1 cellular context compared by ENCODE assay signal in the genomic region with DNA sequence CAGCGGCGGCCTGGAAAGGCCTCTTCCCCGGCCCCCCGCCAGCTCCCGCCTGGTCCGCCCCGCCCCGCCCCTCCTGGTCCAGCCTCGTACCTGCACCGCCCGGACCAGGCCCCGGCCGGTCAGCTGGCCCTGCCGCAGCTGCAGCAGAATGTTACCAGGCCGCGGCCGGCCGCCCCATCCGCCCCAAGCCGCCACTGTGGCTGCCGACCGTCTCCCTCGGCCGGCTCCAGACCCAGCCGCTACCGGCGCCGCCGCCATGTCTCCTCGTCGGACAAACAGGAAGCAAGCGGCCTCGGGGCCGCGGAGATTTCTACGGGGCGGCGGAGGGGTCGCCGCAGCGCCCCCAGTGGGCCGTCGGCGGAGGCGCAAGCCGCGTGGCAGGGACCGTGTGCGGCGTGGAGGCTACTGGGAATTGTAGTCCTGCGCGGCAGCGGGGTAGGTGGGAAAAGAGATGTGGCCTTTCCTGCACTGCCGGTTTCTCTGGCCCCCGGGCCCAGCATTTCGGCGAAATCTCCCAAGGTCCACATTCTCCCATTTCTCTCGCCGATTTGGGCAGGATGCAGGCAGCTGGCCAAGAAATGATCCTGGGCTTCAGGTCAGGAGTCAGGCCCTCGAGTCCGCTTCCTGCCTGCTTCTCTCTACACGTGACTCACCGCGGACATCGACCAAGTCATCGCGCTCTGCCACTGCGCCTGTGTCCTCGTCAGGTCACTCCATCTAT.
A peak's percentile ranks its signal among the peaks of the same experiment; 100 is the strongest.
TF ChIP-seq lines count a peak whose summit lies in the region.

A gene with protein sequence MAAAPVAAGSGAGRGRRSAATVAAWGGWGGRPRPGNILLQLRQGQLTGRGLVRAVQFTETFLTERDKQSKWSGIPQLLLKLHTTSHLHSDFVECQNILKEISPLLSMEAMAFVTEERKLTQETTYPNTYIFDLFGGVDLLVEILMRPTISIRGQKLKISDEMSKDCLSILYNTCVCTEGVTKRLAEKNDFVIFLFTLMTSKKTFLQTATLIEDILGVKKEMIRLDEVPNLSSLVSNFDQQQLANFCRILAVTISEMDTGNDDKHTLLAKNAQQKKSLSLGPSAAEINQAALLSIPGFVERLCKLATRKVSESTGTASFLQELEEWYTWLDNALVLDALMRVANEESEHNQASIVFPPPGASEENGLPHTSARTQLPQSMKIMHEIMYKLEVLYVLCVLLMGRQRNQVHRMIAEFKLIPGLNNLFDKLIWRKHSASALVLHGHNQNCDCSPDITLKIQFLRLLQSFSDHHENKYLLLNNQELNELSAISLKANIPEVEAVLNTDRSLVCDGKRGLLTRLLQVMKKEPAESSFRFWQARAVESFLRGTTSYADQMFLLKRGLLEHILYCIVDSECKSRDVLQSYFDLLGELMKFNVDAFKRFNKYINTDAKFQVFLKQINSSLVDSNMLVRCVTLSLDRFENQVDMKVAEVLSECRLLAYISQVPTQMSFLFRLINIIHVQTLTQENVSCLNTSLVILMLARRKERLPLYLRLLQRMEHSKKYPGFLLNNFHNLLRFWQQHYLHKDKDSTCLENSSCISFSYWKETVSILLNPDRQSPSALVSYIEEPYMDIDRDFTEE (minus strand): TSS at position 284 of the 721 bp plus-strand sequence. CDS start 26 bp downstream, at position 258.

TF ChIP-seq in HepG2, 621 proteins besides CTCF, POLR2A, EP300 and RAD21 (continued from another document and continues in another):
- TF ChIP-seq TIGD3 (CRISPR knock-in tag; IDR thresholded peaks at IDR 0.05; ENCODE audit: borderline replicate concordance) (peak; percentile 97), SATB2 (CRISPR knock-in tag; IDR thresholded peaks at IDR 0.05) (peak; percentile 92; the same call in 1 of the 2 replicates), TMF1 (CRISPR knock-in tag; IDR thresholded peaks at IDR 0.05; ENCODE audit: low read depth) (peak; percentile 91; the same call in 1 of the 2 replicates), BRD4 (CRISPR knock-in tag; IDR thresholded peaks at IDR 0.05) (peak; percentile 70), ZNF609 (CRISPR knock-in tag; IDR thresholded peaks at IDR 0.05; ENCODE audit: borderline replicate concordance) (peak; percentile 85), SMAD1 (CRISPR knock-in tag; IDR thresholded peaks at IDR 0.05; ENCODE audit: borderline replicate concordance, low read depth) (peak; percentile 99), FOXC1 (CRISPR knock-in tag; IDR thresholded peaks at IDR 0.05; ENCODE audit: borderline replicate concordance) (peak; percentile 95), E2F1 (CRISPR knock-in tag; IDR thresholded peaks at IDR 0.05) (peak; percentile 85), ZHX1 (CRISPR knock-in tag; IDR thresholded peaks at IDR 0.05; ENCODE audit: low read depth) (no peak), ZBTB7A (CRISPR knock-in tag; IDR thresholded peaks at IDR 0.05) (peak; percentile 94), ZNF335 (CRISPR knock-in tag; IDR thresholded peaks at IDR 0.05) (peak; percentile 96), RORA (CRISPR knock-in tag; IDR thresholded peaks at IDR 0.05) (no peak), ZNF280D (CRISPR knock-in tag; IDR thresholded peaks at IDR 0.05) (peak; percentile 97), SCMH1 (CRISPR knock-in tag; IDR thresholded peaks at IDR 0.05; ENCODE audit: borderline replicate concordance) (no peak), NRL (CRISPR knock-in tag; IDR thresholded peaks at IDR 0.05; ENCODE audit: borderline replicate concordance) (peak; percentile 97), ZNF784 (CRISPR knock-in tag; IDR thresholded peaks at IDR 0.05; ENCODE audit: borderline replicate concordance) (peak; percentile 57; the same call in 1 of the 2 replicates), TOPORS (CRISPR knock-in tag; IDR thresholded peaks at IDR 0.05) (peak; percentile 98), TBL1XR1 (IDR thresholded peaks at IDR 0.05; ENCODE audit: borderline replicate concordance, low read length, partially characterized antibody) (peak; percentile 73), MZF1 (CRISPR knock-in tag; IDR thresholded peaks at IDR 0.05; ENCODE audit: borderline replicate concordance) (no peak), HDAC1 (CRISPR knock-in tag; IDR thresholded peaks at IDR 0.05) (peak; percentile 94), NFYC (CRISPR knock-in tag; IDR thresholded peaks at IDR 0.05) (peak; percentile 34), ARID2 (CRISPR knock-in tag; IDR thresholded peaks at IDR 0.05; ENCODE audit: borderline replicate concordance) (peak; percentile 100), ATM (IDR thresholded peaks at IDR 0.05; ENCODE audit: borderline replicate concordance) (no peak), FOXA1 (IDR thresholded peaks at IDR 0.05) (no peak), FOXA1 (CRISPR knock-in tag; IDR thresholded peaks at IDR 0.05) (peak; percentile 64), HNRNPL (IDR thresholded peaks at IDR 0.05; ENCODE audit: low read depth, low read length) (0 out of 2 replicates have a peak, but pooled peaks have one; percentile 46), MXD1 (CRISPR knock-in tag; IDR thresholded peaks at IDR 0.05) (peak; percentile 91), FOXP1 (IDR thresholded peaks at IDR 0.05) (no peak), FOXP1 (CRISPR knock-in tag; IDR thresholded peaks at IDR 0.05) (no peak)
- TF ChIP-seq, protein P1, sequence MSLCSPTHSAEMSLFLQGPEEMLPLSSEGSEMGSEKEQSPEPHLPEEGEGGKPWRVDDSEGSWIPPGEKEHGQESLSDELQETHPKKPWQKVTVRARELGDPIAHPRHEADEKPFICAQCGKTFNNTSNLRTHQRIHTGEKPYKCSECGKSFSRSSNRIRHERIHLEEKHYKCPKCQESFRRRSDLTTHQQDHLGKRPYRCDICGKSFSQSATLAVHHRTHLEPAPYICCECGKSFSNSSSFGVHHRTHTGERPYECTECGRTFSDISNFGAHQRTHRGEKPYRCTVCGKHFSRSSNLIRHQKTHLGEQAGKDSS (CRISPR knock-in tag; IDR thresholded peaks at IDR 0.05; ENCODE audit: borderline replicate concordance, low read depth): peak; percentile 68; the same call in 1 of the 2 replicates
- TF ChIP-seq, protein P2, sequence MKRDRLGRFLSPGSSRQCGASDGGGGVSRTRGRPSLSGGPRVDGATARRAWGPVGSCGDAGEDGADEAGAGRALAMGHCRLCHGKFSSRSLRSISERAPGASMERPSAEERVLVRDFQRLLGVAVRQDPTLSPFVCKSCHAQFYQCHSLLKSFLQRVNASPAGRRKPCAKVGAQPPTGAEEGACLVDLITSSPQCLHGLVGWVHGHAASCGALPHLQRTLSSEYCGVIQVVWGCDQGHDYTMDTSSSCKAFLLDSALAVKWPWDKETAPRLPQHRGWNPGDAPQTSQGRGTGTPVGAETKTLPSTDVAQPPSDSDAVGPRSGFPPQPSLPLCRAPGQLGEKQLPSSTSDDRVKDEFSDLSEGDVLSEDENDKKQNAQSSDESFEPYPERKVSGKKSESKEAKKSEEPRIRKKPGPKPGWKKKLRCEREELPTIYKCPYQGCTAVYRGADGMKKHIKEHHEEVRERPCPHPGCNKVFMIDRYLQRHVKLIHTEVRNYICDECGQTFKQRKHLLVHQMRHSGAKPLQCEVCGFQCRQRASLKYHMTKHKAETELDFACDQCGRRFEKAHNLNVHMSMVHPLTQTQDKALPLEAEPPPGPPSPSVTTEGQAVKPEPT (CRISPR knock-in tag; IDR thresholded peaks at IDR 0.05; ENCODE audit: low read depth): peak; percentile 93
- TF ChIP-seq, protein P3, sequence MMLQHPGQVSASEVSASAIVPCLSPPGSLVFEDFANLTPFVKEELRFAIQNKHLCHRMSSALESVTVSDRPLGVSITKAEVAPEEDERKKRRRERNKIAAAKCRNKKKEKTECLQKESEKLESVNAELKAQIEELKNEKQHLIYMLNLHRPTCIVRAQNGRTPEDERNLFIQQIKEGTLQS (CRISPR knock-in tag; IDR thresholded peaks at IDR 0.05): peak; percentile 19; the same call in 1 of the 2 replicates
